11 cellular contexts compared by ENCODE assay signal in genomic region chr4:67122029-67122428, GRCh38.
DNase-seq lines count a peak whose midpoint lies in the region; ATAC-seq and TF ChIP-seq lines count a peak whose summit lies in the region.
"Had no signal": no experiment of that assay in that cellular context is flagged by ENCODE, and none has a peak within 500 bp of the region (broad histone marks: within the 10 kb centered on the region; RNA-seq: fewer than 3 reads in every experiment).

No MANE protein-coding gene starts in this region.

- H3K27ac Mint-ChIP-seq in mesothelial cell of epicardium, result no peak overlapping the region
- H3K27ac Mint-ChIP-seq: memory B cell had no signal

- ATAC-seq in HG02970 (IDR thresholded peaks at IDR 0.05; ENCODE audit: low FRiP score, unreplicated experiment), result no peak

- intact Hi-C loops in posterior cingulate gyrus (cut with DNase I), result no loop called here

- in situ Hi-C loops in astrocyte of the cerebellum (cut with HindIII; ENCODE audit: low sequenced_read_pairs), result no loop called here

- TF ChIP-seq CTCF in GM12872 (IDR thresholded peaks at IDR 0.05; ENCODE audit: insufficient read depth, low read depth, low read length), result peak; percentile 38; the same call in 2 of the 3 replicates
- TF ChIP-seq CTCF in LNCaP clone FGC (IDR thresholded peaks at IDR 0.05; ENCODE audit: control insufficient read depth, extremely low read depth, insufficient read depth), result peak; percentile 65
- TF ChIP-seq CTCF in astrocyte of the cerebellum (IDR thresholded peaks at IDR 0.05; ENCODE audit: low read depth, low read length, missing control alignments), result peak; percentile 50
- peak; percentile 49 for TF ChIP-seq CTCF in mesothelial cell of epicardium (IDR thresholded peaks at IDR 0.05; ENCODE audit: unreplicated experiment)

- H3K9me3 Mint-ChIP-seq in mesothelial cell of epicardium, result peaks cover 11% of the 10 kb centered on the region
- H3K9me3 Mint-ChIP-seq: memory B cell had no signal

- no peak overlapping the region for H3K4me3 Mint-ChIP-seq in mesothelial cell of epicardium
- H3K4me3 Mint-ChIP-seq: memory B cell had no signal

- no peak overlapping the region for H3K4me3 ChIP-seq in LNCaP clone FGC (ENCODE audit: low read depth, low read length)
- no peak overlapping the region for H3K4me3 ChIP-seq in astrocyte of the cerebellum (ENCODE audit: low read depth, low read length)
- H3K4me3 ChIP-seq: upper lobe of left lung had no signal

- peaks cover 24% of the 10 kb centered on the region for H3K4me1 Mint-ChIP-seq in mesothelial cell of epicardium
- H3K4me1 Mint-ChIP-seq: memory B cell had no signal

- H3K27me3 Mint-ChIP-seq in mesothelial cell of epicardium (ENCODE audit: low read depth), result no peaks in the 10 kb centered on the region
- H3K27me3 Mint-ChIP-seq: memory B cell had no signal

- DNase-seq in LNCaP clone FGC (ENCODE audit: low read depth), result no peak
- no peak for DNase-seq in astrocyte of the cerebellum (ENCODE audit: low read depth)
- DNase-seq in mesothelial cell of epicardium (ENCODE audit: low spot score in 2 of 2, unreplicated experiment in 2 of 2), result no peak
- no peak for DNase-seq in T-helper 1 cell
- no peak for DNase-seq in posterior cingulate gyrus
- no peak for DNase-seq in DMS153 treated with DMSO at 0.1 percent for 48 hours (lab: John Stamatoyannopoulos, UW; ENCODE audit: unreplicated experiment)
- DNase-seq: GOT3, upper lobe of left lung had no signal

- no peaks in the 10 kb centered on the region for H3K36me3 Mint-ChIP-seq in mesothelial cell of epicardium
- H3K36me3 Mint-ChIP-seq: memory B cell had no signal
